ENCODE assay signal across 4 cellular contexts in genomic region chr2:142056784-142057183, GRCh38.
TF ChIP-seq lines count a peak whose summit lies in the region.

No MANE protein-coding gene starts in this region.

TF ChIP-seq in HepG2, 621 proteins besides CTCF, POLR2A, EP300 and RAD21:
- TF ChIP-seq ZMYM2 (CRISPR knock-in tag; IDR thresholded peaks at IDR 0.05) (no peak), MAFK (conservative IDR thresholded peaks at IDR 0.05 in 1 of 2, IDR thresholded peaks at IDR 0.05 in 1 of 2; ENCODE audit: low read length in 2 of 2) (peak; percentile 87 to 92), MAFF (IDR thresholded peaks at IDR 0.05; ENCODE audit: low read depth, low read length) (peak; percentile 89)

TF ChIP-seq in A549, 52 proteins besides CTCF, POLR2A, EP300 and RAD21:
- TF ChIP-seq POLR2AphosphoS2 (conservative IDR thresholded peaks at IDR 0.05; ENCODE audit: low read length), result no peak
- TF ChIP-seq MAFK (IDR thresholded peaks at IDR 0.05; ENCODE audit: partially characterized antibody), result peak; percentile 79
- TF ChIP-seq ZSCAN20 (CRISPR knock-in tag; IDR thresholded peaks at IDR 0.05), result no peak
- no peak for TF ChIP-seq ZFP36 (IDR thresholded peaks at IDR 0.05; ENCODE audit: borderline replicate concordance, partially characterized antibody)
TF ChIP-seq in A549: peak in this region for 1.

TF ChIP-seq in IMR-90, 13 proteins besides CTCF, POLR2A, EP300 and RAD21:
- TF ChIP-seq MAFK (IDR thresholded peaks at IDR 0.05; ENCODE audit: low read depth, low read length), result peak; percentile 79
- no peak for TF ChIP-seq MXI1 (IDR thresholded peaks at IDR 0.05; ENCODE audit: borderline replicate concordance, low read depth, low read length)
- no peak for TF ChIP-seq MAZ (IDR thresholded peaks at IDR 0.05; ENCODE audit: borderline replicate concordance, low read depth, low read length)

TF ChIP-seq in K562, 482 proteins besides CTCF, POLR2A, EP300 and RAD21:
- TF ChIP-seq ZNF76 (CRISPR knock-in tag; IDR thresholded peaks at IDR 0.05; ENCODE audit: borderline replicate concordance) (no peak), ZNF316 (IDR thresholded peaks at IDR 0.05) (peak; percentile 54), PBX2 (CRISPR knock-in tag; IDR thresholded peaks at IDR 0.05; ENCODE audit: low read depth) (no peak), PBX2 (tag; conservative IDR thresholded peaks at IDR 0.05; ENCODE audit: low read depth) (no peak), MAFG (tag; conservative IDR thresholded peaks at IDR 0.05) (peak; percentile 44), MAFF (IDR thresholded peaks at IDR 0.05; ENCODE audit: low read length) (peak; percentile 42; the same call in 1 of the 2 replicates), C11orf30 (IDR thresholded peaks at IDR 0.05; ENCODE audit: low read depth) (peak; percentile 38; the same call in 1 of the 2 replicates)
TF ChIP-seq in K562: peak in this region for 4.
